ENCODE assay signal across 2 cellular contexts in genomic region chr18:1499265-1499664, GRCh38.
TF ChIP-seq lines count a peak whose summit lies in the region.

No MANE protein-coding gene starts in this region.

TF ChIP-seq in liver, 16 proteins besides CTCF, POLR2A, EP300 and RAD21 (continued from another document):
- TF ChIP-seq REST (IDR thresholded peaks at IDR 0.05) (no peak), FOXA2 (IDR thresholded peaks at IDR 0.05) (no peak), ATF3 (IDR thresholded peaks at IDR 0.05) (no peak)
TF ChIP-seq in liver: peak in this region for 0.

TF ChIP-seq in HepG2, 621 proteins besides CTCF, POLR2A, EP300 and RAD21 (continued from another document):
- TF ChIP-seq, protein P1, sequence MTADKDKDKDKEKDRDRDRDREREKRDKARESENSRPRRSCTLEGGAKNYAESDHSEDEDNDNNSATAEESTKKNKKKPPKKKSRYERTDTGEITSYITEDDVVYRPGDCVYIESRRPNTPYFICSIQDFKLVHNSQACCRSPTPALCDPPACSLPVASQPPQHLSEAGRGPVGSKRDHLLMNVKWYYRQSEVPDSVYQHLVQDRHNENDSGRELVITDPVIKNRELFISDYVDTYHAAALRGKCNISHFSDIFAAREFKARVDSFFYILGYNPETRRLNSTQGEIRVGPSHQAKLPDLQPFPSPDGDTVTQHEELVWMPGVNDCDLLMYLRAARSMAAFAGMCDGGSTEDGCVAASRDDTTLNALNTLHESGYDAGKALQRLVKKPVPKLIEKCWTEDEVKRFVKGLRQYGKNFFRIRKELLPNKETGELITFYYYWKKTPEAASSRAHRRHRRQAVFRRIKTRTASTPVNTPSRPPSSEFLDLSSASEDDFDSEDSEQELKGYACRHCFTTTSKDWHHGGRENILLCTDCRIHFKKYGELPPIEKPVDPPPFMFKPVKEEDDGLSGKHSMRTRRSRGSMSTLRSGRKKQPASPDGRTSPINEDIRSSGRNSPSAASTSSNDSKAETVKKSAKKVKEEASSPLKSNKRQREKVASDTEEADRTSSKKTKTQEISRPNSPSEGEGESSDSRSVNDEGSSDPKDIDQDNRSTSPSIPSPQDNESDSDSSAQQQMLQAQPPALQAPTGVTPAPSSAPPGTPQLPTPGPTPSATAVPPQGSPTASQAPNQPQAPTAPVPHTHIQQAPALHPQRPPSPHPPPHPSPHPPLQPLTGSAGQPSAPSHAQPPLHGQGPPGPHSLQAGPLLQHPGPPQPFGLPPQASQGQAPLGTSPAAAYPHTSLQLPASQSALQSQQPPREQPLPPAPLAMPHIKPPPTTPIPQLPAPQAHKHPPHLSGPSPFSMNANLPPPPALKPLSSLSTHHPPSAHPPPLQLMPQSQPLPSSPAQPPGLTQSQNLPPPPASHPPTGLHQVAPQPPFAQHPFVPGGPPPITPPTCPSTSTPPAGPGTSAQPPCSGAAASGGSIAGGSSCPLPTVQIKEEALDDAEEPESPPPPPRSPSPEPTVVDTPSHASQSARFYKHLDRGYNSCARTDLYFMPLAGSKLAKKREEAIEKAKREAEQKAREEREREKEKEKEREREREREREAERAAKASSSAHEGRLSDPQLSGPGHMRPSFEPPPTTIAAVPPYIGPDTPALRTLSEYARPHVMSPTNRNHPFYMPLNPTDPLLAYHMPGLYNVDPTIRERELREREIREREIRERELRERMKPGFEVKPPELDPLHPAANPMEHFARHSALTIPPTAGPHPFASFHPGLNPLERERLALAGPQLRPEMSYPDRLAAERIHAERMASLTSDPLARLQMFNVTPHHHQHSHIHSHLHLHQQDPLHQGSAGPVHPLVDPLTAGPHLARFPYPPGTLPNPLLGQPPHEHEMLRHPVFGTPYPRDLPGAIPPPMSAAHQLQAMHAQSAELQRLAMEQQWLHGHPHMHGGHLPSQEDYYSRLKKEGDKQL (CRISPR knock-in tag; IDR thresholded peaks at IDR 0.05; ENCODE audit: low read depth): no peak
- TF ChIP-seq ISL2 (CRISPR knock-in tag; IDR thresholded peaks at IDR 0.05): no peak
- TF ChIP-seq ONECUT2 (CRISPR knock-in tag; IDR thresholded peaks at IDR 0.05): no peak
- TF ChIP-seq CHD4 (IDR thresholded peaks at IDR 0.05; ENCODE audit: borderline replicate concordance, low read length): no peak
- no peak for TF ChIP-seq ZNF337 (CRISPR knock-in tag; IDR thresholded peaks at IDR 0.05; ENCODE audit: borderline replicate concordance, low read depth)
- TF ChIP-seq HNRNPUL1 (IDR thresholded peaks at IDR 0.05; ENCODE audit: low read depth, low read length): no peak
- TF ChIP-seq CENPX (CRISPR knock-in tag; IDR thresholded peaks at IDR 0.05): no peak
